In genomic region chr1:30809514-30810263, GRCh38 we compare ENCODE assay signal across 11 cellular contexts. TPM values are rescaled to one million over a fixed set of nuclear protein-coding genes. Genes with fewer than 3 reads are reported as not detected.
DNase-seq lines count a peak whose midpoint lies in the region; ATAC-seq and TF ChIP-seq lines count a peak whose summit lies in the region.
"Had no signal": no experiment of that assay in that cellular context is flagged by ENCODE, and none has a peak within 500 bp of the region (broad histone marks: within the 10 kb centered on the region; RNA-seq: fewer than 3 reads in every experiment).

No MANE protein-coding gene starts in this region.

- peak overlapping the region; percentile 41; the same call in 1 of the 2 replicates for H3K4me3 ChIP-seq in SK-N-MC
- H3K4me3 ChIP-seq in retinal pigment epithelial cell (ENCODE audit: low read length) = no peak overlapping the region
- no peak overlapping the region for H3K4me3 ChIP-seq in coronary artery
- H3K4me3 ChIP-seq: testis had no signal

- no peak overlapping the region for H3K9ac ChIP-seq in SK-N-MC (ENCODE audit: insufficient read length)

- no peaks in the 10 kb centered on the region for H3K36me3 ChIP-seq in SK-N-MC (ENCODE audit: insufficient read depth, low read length)

- DNase-seq in H4 (ENCODE audit: low spot score) (peak; percentile 45), SK-N-MC (ENCODE audit: low read depth, low spot score) (no peak), fibroblast of the conjunctiva (ENCODE audit: low read depth) (peak; percentile 65), retinal pigment epithelial cell (ENCODE audit: low read depth) (peak; percentile 52), coronary artery (ENCODE audit: low spot score) (no peak), middle frontal gyrus (ENCODE audit: extremely low spot score, low spot score) (no peak), AML-193 (lab: John Stamatoyannopoulos, UW) (no peak)
- DNase-seq in activated naive CD8-positive, alpha-beta T cell treated with anti-CD3 and anti-CD28 coated beads, Interleukin-2, amount 50 U/mL, for 24 hours = no peak
- DNase-seq: nephron progenitor cell, testis had no signal

- TF ChIP-seq CTCF in retinal pigment epithelial cell (conservative IDR thresholded peaks at IDR 0.05; ENCODE audit: low read depth, low read length) (no peak), coronary artery (IDR thresholded peaks at IDR 0.05) (no peak)

- peaks cover 49% of the 10 kb centered on the region for H3K27me3 Mint-ChIP-seq in activated naive CD8-positive, alpha-beta T cell treated with anti-CD3 and anti-CD28 coated beads, Interleukin-2, amount 50 U/mL, for 24 hours

- no peaks in the 10 kb centered on the region for H3K4me1 Mint-ChIP-seq in activated naive CD8-positive, alpha-beta T cell treated with anti-CD3 and anti-CD28 coated beads, Interleukin-2, amount 50 U/mL, for 24 hours
- H3K4me1 Mint-ChIP-seq: central memory CD8-positive, alpha-beta T cell had no signal

- H3K36me3 Mint-ChIP-seq in activated naive CD8-positive, alpha-beta T cell treated with anti-CD3 and anti-CD28 coated beads, Interleukin-2, amount 50 U/mL, for 24 hours (ENCODE audit: low read depth) = no peaks in the 10 kb centered on the region

- H3K27ac Mint-ChIP-seq in activated naive CD8-positive, alpha-beta T cell treated with anti-CD3 and anti-CD28 coated beads, Interleukin-2, amount 50 U/mL, for 24 hours = no peak overlapping the region
- H3K27ac Mint-ChIP-seq: nephron progenitor cell had no signal

- no peaks in the 10 kb centered on the region for H3K9me3 Mint-ChIP-seq in activated naive CD8-positive, alpha-beta T cell treated with anti-CD3 and anti-CD28 coated beads, Interleukin-2, amount 50 U/mL, for 24 hours
- H3K9me3 Mint-ChIP-seq: central memory CD8-positive, alpha-beta T cell; nephron progenitor cell had no signal

- no peak for ATAC-seq in activated naive CD8-positive, alpha-beta T cell treated with anti-CD3 and anti-CD28 coated beads, Interleukin-2, amount 50 U/mL, for 24 hours

- H3K27ac ChIP-seq in SK-N-MC (no peak overlapping the region), coronary artery (peak overlapping the region in 1 of 2 donors; percentile 49)
- H3K27ac ChIP-seq: testis had no signal

- H3K4me3 Mint-ChIP-seq in activated naive CD8-positive, alpha-beta T cell treated with anti-CD3 and anti-CD28 coated beads, Interleukin-2, amount 50 U/mL, for 24 hours = no peak overlapping the region
- H3K4me3 Mint-ChIP-seq: central memory CD8-positive, alpha-beta T cell; nephron progenitor cell had no signal

- no peaks in the 10 kb centered on the region for H3K9me3 ChIP-seq in SK-N-MC (ENCODE audit: low read depth, low read length)
- H3K9me3 ChIP-seq: testis had no signal

RNA-seq across cellular contexts. Expression of gene LAPTM5, which starts 52.1 kb away (rescaled TPM):
- total RNA-seq in H4 (2014; rRNA removed; shearing (Covaris generic)) = 0.10 TPM in 1 of 2 replicates, not detected in the other

Comparison
In these comparisons a context has a peak if more than half of its experiments do, and no peak if none do; other contexts are left out.
1. DNase-seq: peak in H4 (single experiment), fibroblast of the conjunctiva (single experiment) and retinal pigment epithelial cell (single experiment); none in SK-N-MC (single experiment), activated naive CD8-positive, alpha-beta T cell treated with anti-CD3 and anti-CD28 coated beads, Interleukin-2, amount 50 U/mL, for 24 hours (single experiment), coronary artery (single experiment), middle frontal gyrus (single experiment) and AML-193 (0 of 2).